In genomic region chr5:154528005-154528594, GRCh38 we compare ENCODE assay signal across 28 cellular contexts. TPM values are rescaled to one million over a fixed set of nuclear protein-coding genes. Genes with fewer than 3 reads are reported as not detected.
"Had no signal": no experiment of that assay in that cellular context is flagged by ENCODE, and none has a peak within 500 bp of the region (broad histone marks: within the 10 kb centered on the region; RNA-seq: fewer than 3 reads in every experiment).

No MANE protein-coding gene starts in this region.

- H3K4me1 ChIP-seq: lower lobe of right lung, prostate gland, upper lobe of left lung had no signal

- H3K27ac ChIP-seq: gastrocnemius medialis, lower lobe of right lung, prostate gland, right atrium auricular region, testis, tibial artery, upper lobe of left lung had no signal

- H3K27me3 ChIP-seq: gastrocnemius medialis, right atrium auricular region, testis, upper lobe of left lung had no signal

- DNase-seq: cortex of kidney; effector memory CD8-positive, alpha-beta T cell; erythroblast; foreskin fibroblast; gastrocnemius medialis; head of caudate nucleus; left ventricle myocardium superior; lower lobe of right lung; naive thymus-derived CD8-positive, alpha-beta T cell; nephron progenitor cell; nucleus accumbens; stimulated activated CD4-positive, alpha-beta T cell treated with anti-CD3 and anti-CD28 coated beads, Interleukin-4, amount 100 ng/mL, for 4 hours; stimulated activated naive CD8-positive, alpha-beta T cell treated with anti-CD3 and anti-CD28 coated beads, Interleukin-15, Interleukin-2, amounts not matched to agents 100 U/mL and 50 U/mL, for 24 hours; substantia nigra; testis; tibial artery; upper lobe of left lung had no signal

- H3K4me3 ChIP-seq: gastrocnemius medialis, lower lobe of right lung, prostate gland, right atrium auricular region, testis, tibial artery, upper lobe of left lung had no signal

- ATAC-seq: effector memory CD8-positive, alpha-beta T cell; gastrocnemius medialis; left ventricle myocardium superior; lower lobe of right lung; naive thymus-derived CD8-positive, alpha-beta T cell; sciatic nerve; stimulated activated memory B cell treated with anti-CD40 and anti-IgM and Interleukin-4, amounts not matched to agents 10 μg/mL and 1 μg/mL and 100 μg/mL, for 72 hours; stimulated activated naive CD8-positive, alpha-beta T cell treated with anti-CD3 and anti-CD28 coated beads, Interleukin-15, Interleukin-2, amounts not matched to agents 100 U/mL and 50 U/mL, for 24 hours had no signal

- H3K9me3 ChIP-seq: gastrocnemius medialis, lower lobe of right lung, prostate gland, right atrium auricular region, testis, tibial artery, upper lobe of left lung had no signal

- H3K36me3 ChIP-seq: gastrocnemius medialis, lower lobe of right lung, prostate gland, right atrium auricular region, tibial artery, upper lobe of left lung had no signal

RNA-seq across cellular contexts. Expression of gene HAND1, which starts 50.1 kb away (rescaled TPM):
- total RNA-seq: dermis microvascular lymphatic vessel endothelial cell; gastrocnemius medialis; glomerular endothelial cell; mesenteric fat pad; myocyte; naive thymus-derived CD8-positive, alpha-beta T cell; osteocyte; prostate gland; sciatic nerve; skeletal muscle tissue; testis had no signal
- polyA plus RNA-seq: keratinocyte; naive thymus-derived CD8-positive, alpha-beta T cell had no signal
